20 cellular contexts compared by ENCODE assay signal in genomic region chr1:6128276-6129081, GRCh38. TPM values are rescaled to one million over a fixed set of nuclear protein-coding genes. Genes with fewer than 3 reads are reported as not detected.
A peak's percentile ranks its signal among the peaks of the same experiment; 100 is the strongest.
DNase-seq lines count a peak whose midpoint lies in the region; ATAC-seq lines count a peak whose summit lies in the region.
"Had no signal": no experiment of that assay in that cellular context is flagged by ENCODE, and none has a peak within 500 bp of the region (broad histone marks: within the 10 kb centered on the region; RNA-seq: fewer than 3 reads in every experiment).

No MANE protein-coding gene starts in this region.

- H3K4me3 ChIP-seq in HUES64 (ENCODE audit: low read length) (peak overlapping the region; percentile 33; the same call in 1 of the 2 replicates), right cardiac atrium (ENCODE audit: low read length) (no peak overlapping the region), skeletal muscle satellite cell (ENCODE audit: low read length) (no peak overlapping the region)
- H3K4me3 ChIP-seq: cardiac muscle cell, smooth muscle cell had no signal

- H3K27ac Mint-ChIP-seq in activated naive CD8-positive, alpha-beta T cell treated with anti-CD3 and anti-CD28 coated beads, Interleukin-2, amount 10 ng/mL, durations not matched to agents 7 days and 5 days = no peak overlapping the region
- no peak overlapping the region for H3K27ac Mint-ChIP-seq in activated naive CD8-positive, alpha-beta T cell treated with anti-CD3 and anti-CD28 coated beads for 36 hours
- H3K27ac Mint-ChIP-seq in activated naive CD4-positive, alpha-beta T cell treated with anti-CD3 and anti-CD28 coated beads, Interleukin-2, amount 10 ng/mL, durations not matched to agents 7 days and 5 days = no peak overlapping the region
- H3K27ac Mint-ChIP-seq: activated CD8-positive, alpha-beta T cell treated with anti-CD3 and anti-CD28 coated beads, Interleukin-2, amount 10 ng/mL, durations not matched to agents 7 days and 5 days; activated T-cell treated with anti-CD3 and anti-CD28 coated beads, Interleukin-2, amount 50 U/mL, for 24 hours had no signal

- H3K9me3 Mint-ChIP-seq in activated naive CD8-positive, alpha-beta T cell treated with anti-CD3 and anti-CD28 coated beads, Interleukin-2, amount 10 ng/mL, durations not matched to agents 7 days and 5 days = no peaks in the 10 kb centered on the region
- peaks cover 8% of the 10 kb centered on the region for H3K9me3 Mint-ChIP-seq in activated naive CD8-positive, alpha-beta T cell treated with anti-CD3 and anti-CD28 coated beads for 36 hours
- H3K9me3 Mint-ChIP-seq in activated naive CD4-positive, alpha-beta T cell treated with anti-CD3 and anti-CD28 coated beads, Interleukin-2, amount 10 ng/mL, durations not matched to agents 7 days and 5 days = peaks cover 9% of the 10 kb centered on the region

- peak overlapping the region; percentile 37 for H3K4me2 ChIP-seq in skeletal muscle satellite cell (ENCODE audit: low read length)

- peak; percentile 26 for DNase-seq in activated naive CD8-positive, alpha-beta T cell treated with anti-CD3 and anti-CD28 coated beads, Interleukin-2, amount 10 ng/mL, durations not matched to agents 7 days and 5 days
- no peak for DNase-seq in activated naive CD8-positive, alpha-beta T cell treated with anti-CD3 and anti-CD28 coated beads for 36 hours
- peak in 2 of 3 donors; percentile 13 to 57 for DNase-seq in right cardiac atrium
- no peak for DNase-seq in islet precursor cell
- DNase-seq in AG08395 (ENCODE audit: low spot score) = no peak
- DNase-seq in activated naive CD4-positive, alpha-beta T cell treated with anti-CD3 and anti-CD28 coated beads, Interleukin-2, amount 10 ng/mL, durations not matched to agents 7 days and 5 days = no peak
- DNase-seq: amniotic stem cell, GOT3, NCI-H1694 treated with DMSO at 0.1 percent for 48 hours, NCI-H748 treated with DMSO at 0.1 percent for 48 hours had no signal

- peaks cover 5% of the 10 kb centered on the region for H3K27me3 Mint-ChIP-seq in activated naive CD8-positive, alpha-beta T cell treated with anti-CD3 and anti-CD28 coated beads, Interleukin-2, amount 10 ng/mL, durations not matched to agents 7 days and 5 days
- H3K27me3 Mint-ChIP-seq in activated naive CD8-positive, alpha-beta T cell treated with anti-CD3 and anti-CD28 coated beads for 36 hours = peaks cover 3% of the 10 kb centered on the region
- peaks cover 28% of the 10 kb centered on the region for H3K27me3 Mint-ChIP-seq in activated naive CD4-positive, alpha-beta T cell treated with anti-CD3 and anti-CD28 coated beads, Interleukin-2, amount 10 ng/mL, durations not matched to agents 7 days and 5 days

- WGBS in HUES64 = 95% methylated on average over 34 of the region's 34 CpGs
- 90% methylated on average over 34 of the region's 34 CpGs for WGBS in right cardiac atrium

- no peak overlapping the region for H3K4me3 Mint-ChIP-seq in activated naive CD8-positive, alpha-beta T cell treated with anti-CD3 and anti-CD28 coated beads, Interleukin-2, amount 10 ng/mL, durations not matched to agents 7 days and 5 days
- H3K4me3 Mint-ChIP-seq in activated naive CD8-positive, alpha-beta T cell treated with anti-CD3 and anti-CD28 coated beads for 36 hours = no peak overlapping the region
- H3K4me3 Mint-ChIP-seq in activated naive CD4-positive, alpha-beta T cell treated with anti-CD3 and anti-CD28 coated beads, Interleukin-2, amount 10 ng/mL, durations not matched to agents 7 days and 5 days = no peak overlapping the region
- H3K4me3 Mint-ChIP-seq: activated CD8-positive, alpha-beta T cell treated with anti-CD3 and anti-CD28 coated beads, Interleukin-2, amount 10 ng/mL, durations not matched to agents 7 days and 5 days; activated T-cell treated with anti-CD3 and anti-CD28 coated beads, Interleukin-2, amount 50 U/mL, for 24 hours; dendritic cell treated with granulocyte-macrophage colony-stimulating factor and Interleukin-4, amounts not matched to agents 40 ng/mL and 50 ng/mL, for 4 days had no signal

- POLR2A ChIA-PET in activated naive CD8-positive, alpha-beta T cell treated with anti-CD3 and anti-CD28 coated beads, Interleukin-2, amount 10 ng/mL, durations not matched to agents 7 days and 5 days (lab: Charles Lee) = no interaction called here

- H3K36me3 ChIP-seq in HUES64 (ENCODE audit: insufficient read depth, low read length) = no peaks in the 10 kb centered on the region
- H3K36me3 ChIP-seq in skeletal muscle satellite cell (ENCODE audit: insufficient read depth, low read length) = no peaks in the 10 kb centered on the region
- H3K36me3 ChIP-seq: cardiac muscle cell, thoracic aorta had no signal

- H3K36me3 Mint-ChIP-seq in activated naive CD8-positive, alpha-beta T cell treated with anti-CD3 and anti-CD28 coated beads, Interleukin-2, amount 10 ng/mL, durations not matched to agents 7 days and 5 days = no peaks in the 10 kb centered on the region
- H3K36me3 Mint-ChIP-seq in activated naive CD8-positive, alpha-beta T cell treated with anti-CD3 and anti-CD28 coated beads for 36 hours = no peaks in the 10 kb centered on the region
- no peaks in the 10 kb centered on the region for H3K36me3 Mint-ChIP-seq in activated naive CD4-positive, alpha-beta T cell treated with anti-CD3 and anti-CD28 coated beads, Interleukin-2, amount 10 ng/mL, durations not matched to agents 7 days and 5 days

- H3K4me1 Mint-ChIP-seq in activated naive CD8-positive, alpha-beta T cell treated with anti-CD3 and anti-CD28 coated beads, Interleukin-2, amount 10 ng/mL, durations not matched to agents 7 days and 5 days = peaks cover 2% of the 10 kb centered on the region
- H3K4me1 Mint-ChIP-seq in activated naive CD8-positive, alpha-beta T cell treated with anti-CD3 and anti-CD28 coated beads for 36 hours = no peaks in the 10 kb centered on the region
- H3K4me1 Mint-ChIP-seq in activated naive CD4-positive, alpha-beta T cell treated with anti-CD3 and anti-CD28 coated beads, Interleukin-2, amount 10 ng/mL, durations not matched to agents 7 days and 5 days = peaks cover 6% of the 10 kb centered on the region

- CTCF ChIA-PET in activated naive CD4-positive, alpha-beta T cell treated with anti-CD3 and anti-CD28 coated beads, Interleukin-2, amount 10 ng/mL, durations not matched to agents 7 days and 5 days (lab: Charles Lee) = no interaction called here

- H3K27ac ChIP-seq in HUES64 (ENCODE audit: low read depth, low read length) (no peak overlapping the region), right cardiac atrium (ENCODE audit: low read length) (no peak overlapping the region)
- H3K27ac ChIP-seq: cardiac muscle cell, psoas muscle, thoracic aorta had no signal

- ATAC-seq in activated naive CD8-positive, alpha-beta T cell treated with anti-CD3 and anti-CD28 coated beads, Interleukin-2, amount 10 ng/mL, durations not matched to agents 7 days and 5 days (ENCODE audit: low read depth) = no peak
- ATAC-seq in right cardiac atrium = peak in 1 of 2 donors; percentile 4

- H3K4me1 ChIP-seq in HUES64 (ENCODE audit: insufficient read depth, low read length) = no peaks in the 10 kb centered on the region
- no peaks in the 10 kb centered on the region for H3K4me1 ChIP-seq in right cardiac atrium (ENCODE audit: control insufficient read depth, insufficient read depth, low read length)
- peaks cover 2% of the 10 kb centered on the region for H3K4me1 ChIP-seq in skeletal muscle satellite cell (ENCODE audit: control insufficient read depth, insufficient read depth, low read length)

- H3K27me3 ChIP-seq in HUES64 (ENCODE audit: insufficient read depth, low read length) (peaks cover 5% of the 10 kb centered on the region), right cardiac atrium (ENCODE audit: control insufficient read depth, insufficient read depth) (no peaks in the 10 kb centered on the region), skeletal muscle satellite cell (ENCODE audit: control insufficient read depth, insufficient read depth, low read length) (peaks cover 20% of the 10 kb centered on the region)

- H3K9ac ChIP-seq in HUES64 (ENCODE audit: low read depth, low read length) (no peak overlapping the region), skeletal muscle satellite cell (ENCODE audit: low read depth, low read length) (no peak overlapping the region)

- H3K9me3 ChIP-seq in HUES64 (ENCODE audit: insufficient read depth, low read depth, low read length) (no peaks in the 10 kb centered on the region), right cardiac atrium (ENCODE audit: control insufficient read depth, low read length) (no peaks in the 10 kb centered on the region), skeletal muscle satellite cell (replicated peaks; ENCODE audit: low read length) (peaks cover 6% of the 10 kb centered on the region)
- H3K9me3 ChIP-seq: psoas muscle, thoracic aorta had no signal

- intact Hi-C loops in right cardiac atrium (cut with DNase I) = no loop called here

RNA-seq across cellular contexts. Expression of gene CHD5, which starts 51.6 kb away (rescaled TPM):
- under 1 TPM; 0.23 to 0.61 TPM for total RNA-seq in activated naive CD8-positive, alpha-beta T cell treated with anti-CD3 and anti-CD28 coated beads, Interleukin-2, amount 10 ng/mL, durations not matched to agents 7 days and 5 days
- under 1 TPM; 0.44 to 0.56 TPM for total RNA-seq in activated naive CD8-positive, alpha-beta T cell treated with anti-CD3 and anti-CD28 coated beads for 36 hours
- 0.25 TPM for polyA plus RNA-seq in HUES64 (2013, experiment 1 of 2)
- 0.89 TPM for polyA plus RNA-seq in HUES64 (2013, experiment 2 of 2)
- total RNA-seq in right cardiac atrium = under 1 TPM; 0.23 to 0.53 (median 0.35) TPM
- 0.29 TPM for polyA plus RNA-seq in right cardiac atrium
- 0.87 TPM in 1 of 2 replicates, not detected in the other for total RNA-seq in skeletal muscle satellite cell (2012; rRNA removed)
- polyA plus RNA-seq: liver, smooth muscle cell had no signal

Comparison
In these comparisons a context has a peak if more than half of its experiments do, and no peak if none do; other contexts are left out.
1. DNase-seq: peak in activated naive CD8-positive, alpha-beta T cell treated with anti-CD3 and anti-CD28 coated beads, Interleukin-2, amount 10 ng/mL, durations not matched to agents 7 days and 5 days (single experiment) and right cardiac atrium (2 of 3); none in activated naive CD8-positive, alpha-beta T cell treated with anti-CD3 and anti-CD28 coated beads for 36 hours (single experiment), islet precursor cell (single experiment), AG08395 (single experiment) and activated naive CD4-positive, alpha-beta T cell treated with anti-CD3 and anti-CD28 coated beads, Interleukin-2, amount 10 ng/mL, durations not matched to agents 7 days and 5 days (single experiment).